In the genomic region with DNA sequence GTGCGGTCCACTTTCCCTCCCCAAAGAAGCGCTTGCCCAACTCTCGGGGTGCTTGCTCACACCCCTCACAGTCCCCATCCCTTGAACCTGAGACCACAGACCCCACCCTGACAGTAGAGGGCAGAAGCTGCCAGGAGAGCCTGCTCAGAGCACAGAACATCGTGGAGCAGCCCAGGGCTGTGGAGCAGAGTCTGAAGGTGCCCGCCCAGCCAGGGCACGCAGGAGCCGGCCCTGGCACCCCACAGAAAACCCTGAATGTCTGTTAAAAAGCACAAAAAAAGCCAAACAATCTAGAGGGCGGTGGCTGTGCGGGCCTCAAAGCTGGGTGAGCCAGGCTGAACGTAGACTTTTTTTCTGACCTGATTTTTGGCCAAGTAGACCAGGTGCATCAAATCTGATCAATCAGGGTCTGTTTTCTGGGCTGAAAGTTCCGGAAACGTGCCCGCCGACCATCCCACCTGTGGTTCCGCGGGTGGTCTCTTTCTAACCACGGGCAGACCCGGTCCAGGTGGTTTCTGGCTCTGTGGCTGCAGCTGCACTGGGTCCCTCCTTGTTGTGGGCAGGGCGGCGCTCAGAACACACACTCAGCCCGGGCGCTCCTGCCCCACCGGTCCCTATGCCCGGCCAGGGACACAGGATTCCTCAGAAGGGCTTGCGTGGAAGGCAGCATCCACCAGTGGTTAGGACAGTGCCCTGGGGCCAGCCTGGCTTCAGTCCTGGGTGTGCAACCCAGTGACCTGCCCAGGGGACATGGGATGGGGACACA, we compare ENCODE assay signal across 26 cellular contexts.
DNase-seq lines count a peak whose midpoint lies in the region; ATAC-seq and TF ChIP-seq lines count a peak whose summit lies in the region.
"Had no signal": no experiment of that assay in that cellular context is flagged by ENCODE, and none has a peak within 500 bp of the region (broad histone marks: within the 10 kb centered on the region; RNA-seq: fewer than 3 reads in every experiment).

No MANE protein-coding gene starts in this region.

- H3K4ac ChIP-seq in trophoblast cell (ENCODE audit: low read depth, low read length) = no peak overlapping the region

- BruUV-seq in A673 (replicated peaks; lab: Mats Ljungman, UMichigan) = no TSS peak

- H3K27ac ChIP-seq in trophoblast cell (ENCODE audit: low read depth, low read length) (no peak overlapping the region), A673 (ENCODE audit: low read depth, low read length, poor library complexity, severe bottlenecking) (no peak overlapping the region)
- H3K27ac ChIP-seq: A549, brain microvascular endothelial cell, pancreas, uterus had no signal

- H3K9me3 Mint-ChIP-seq in activated CD4-positive, alpha-beta memory T cell treated with anti-CD3 and anti-CD28 coated beads, Interleukin-2, amount 10 ng/mL, durations not matched to agents 7 days and 5 days = peaks cover 14% of the 10 kb centered on the region

- POLR2A ChIA-PET in activated CD4-positive, alpha-beta memory T cell treated with anti-CD3 and anti-CD28 coated beads, Interleukin-2, amount 10 ng/mL, durations not matched to agents 7 days and 5 days (lab: Charles Lee) = no interaction called here
- POLR2A ChIA-PET in A673 (lab: Charles Lee; ENCODE audit: low non-redundant PET) = no interaction called here

- H2BK120ac ChIP-seq in trophoblast cell (ENCODE audit: insufficient read depth, low read length, poor library complexity) = no peak overlapping the region

- H3K27ac Mint-ChIP-seq in activated CD4-positive, alpha-beta memory T cell treated with anti-CD3 and anti-CD28 coated beads, Interleukin-2, amount 10 ng/mL, durations not matched to agents 7 days and 5 days = no peak overlapping the region
- H3K27ac Mint-ChIP-seq: activated T-cell treated with anti-CD3 and anti-CD28 coated beads, Interleukin-2, amount 50 U/mL, for 72 hours; CD14-positive monocyte; IgD-negative memory B cell had no signal

- no peak overlapping the region for H3K18ac ChIP-seq in trophoblast cell (ENCODE audit: low read length)

- peaks cover 26% of the 10 kb centered on the region for H3K9me3 ChIP-seq in trophoblast cell (ENCODE audit: insufficient read depth, low read depth, low read length)
- H3K9me3 ChIP-seq in A673 (ENCODE audit: low read depth, low read length, poor library complexity, severe bottlenecking) = peaks cover 15% of the 10 kb centered on the region
- H3K9me3 ChIP-seq: pancreas, uterus had no signal

- H3K14ac ChIP-seq in trophoblast cell (ENCODE audit: low read length) = no peak overlapping the region

- peaks cover 5% of the 10 kb centered on the region for H3K36me3 Mint-ChIP-seq in activated CD4-positive, alpha-beta memory T cell treated with anti-CD3 and anti-CD28 coated beads, Interleukin-2, amount 10 ng/mL, durations not matched to agents 7 days and 5 days (ENCODE audit: low read depth)
- H3K36me3 Mint-ChIP-seq: CD14-positive monocyte, IgD-negative memory B cell had no signal

- peaks cover 0 to 1% of the 10 kb centered on the region in 2 experiments for H3K36me3 ChIP-seq in trophoblast cell (ENCODE audit: control insufficient read depth in 1 of 2, insufficient read depth in 2 of 2, low read length in 2 of 2)
- no peaks in the 10 kb centered on the region for H3K36me3 ChIP-seq in A673 (ENCODE audit: insufficient read depth, low read length, poor library complexity, severe bottlenecking)
- H3K36me3 ChIP-seq: brain microvascular endothelial cell, pancreas, uterus had no signal

- H2AFZ ChIP-seq in trophoblast cell (ENCODE audit: insufficient read depth, low read length, poor library complexity) = no peak overlapping the region

- peak; percentile 49 for DNase-seq in activated CD8-positive, alpha-beta memory T cell treated with anti-CD3 and anti-CD28 coated beads for 24 hours
- DNase-seq in activated CD8-positive, alpha-beta memory T cell treated with anti-CD3 and anti-CD28 coated beads, Interleukin-2, amount 50 U/mL, for 4 hours = no peak
- DNase-seq in Jurkat, Clone E6-1 (ENCODE audit: low read depth, low spot score) = peak; percentile 55
- DNase-seq in activated CD4-positive, alpha-beta memory T cell treated with anti-CD3 and anti-CD28 coated beads, Interleukin-2, amount 10 ng/mL, durations not matched to agents 7 days and 5 days = peak; percentile 8
- no peak for DNase-seq in trophoblast cell
- no peak for DNase-seq in A673 (ENCODE audit: low spot score)
- DNase-seq in UCSD-AML1 (lab: John Stamatoyannopoulos, UW; ENCODE audit: unreplicated experiment) = no peak
- DNase-seq: activated CD4-positive, alpha-beta T cell treated with anti-CD3 and anti-CD28 coated beads, Interleukin-2, amount 50 U/mL, for 1 hour; brain microvascular endothelial cell; DMS 273 treated with DMSO at 0.1 percent for 48 hours; hypothalamus; mesendoderm; MM.1S; NCI-H187 treated with DMSO at 0.1 percent for 48 hours; NCI-H345; NK-92 treated with Interleukin-12 subunit alpha and Interleukin-12 subunit beta, amount 100 ng/mL, for 24 hours; T-helper 1 cell; uterus had no signal

- H4K91ac ChIP-seq in trophoblast cell (ENCODE audit: low read depth, low read length) = no peak overlapping the region

- no peak overlapping the region for H3K23ac ChIP-seq in trophoblast cell (ENCODE audit: low read length)

- TF ChIP-seq CTCF in A673 (conservative IDR thresholded peaks at IDR 0.05; ENCODE audit: low read depth, low read length) = no peak

- CTCF ChIA-PET in activated CD4-positive, alpha-beta memory T cell treated with anti-CD3 and anti-CD28 coated beads, Interleukin-2, amount 10 ng/mL, durations not matched to agents 7 days and 5 days (lab: Charles Lee) = no interaction called here
- CTCF ChIA-PET in A673 (lab: Charles Lee) = interaction anchor here (0.6 kb wide), 1 partner anchor 508 kb away, joined by 3 read pairs; no protein-coding TSS in a partner anchor

- H3K4me1 Mint-ChIP-seq in activated CD4-positive, alpha-beta memory T cell treated with anti-CD3 and anti-CD28 coated beads, Interleukin-2, amount 10 ng/mL, durations not matched to agents 7 days and 5 days = no peaks in the 10 kb centered on the region
- H3K4me1 Mint-ChIP-seq: CD14-positive monocyte, IgD-negative memory B cell had no signal

- H3K4me1 ChIP-seq in trophoblast cell (ENCODE audit: control insufficient read depth in 1 of 2, insufficient read depth in 2 of 2, low read length in 2 of 2) (no peaks in the 10 kb centered on the region), A673 (ENCODE audit: insufficient read depth, low read length, poor library complexity, severe bottlenecking) (no peaks in the 10 kb centered on the region)
- H3K4me1 ChIP-seq: A549, pancreas, uterus had no signal

- no peak overlapping the region for H3K4me2 ChIP-seq in trophoblast cell (ENCODE audit: low read length)
- H3K4me2 ChIP-seq: A549 had no signal

- H3K27me3 Mint-ChIP-seq in activated CD4-positive, alpha-beta memory T cell treated with anti-CD3 and anti-CD28 coated beads, Interleukin-2, amount 10 ng/mL, durations not matched to agents 7 days and 5 days = no peaks in the 10 kb centered on the region
- H3K27me3 Mint-ChIP-seq: IgD-negative memory B cell; naive thymus-derived CD8-positive, alpha-beta T cell had no signal

- no peak for ATAC-seq in GM19467 (IDR thresholded peaks at IDR 0.05; ENCODE audit: unreplicated experiment)
- ATAC-seq: A549, GM12878, pancreas had no signal

- no peak overlapping the region for H2BK12ac ChIP-seq in trophoblast cell (ENCODE audit: low read length)

- no peak overlapping the region for H3K9ac ChIP-seq in trophoblast cell (ENCODE audit: low read length)

- WGBS in trophoblast cell (ENCODE audit: extremely low coverage, insufficient coverage, insufficient read length) = no CpG with 5 or more reads among the region's 25 CpGs

- H4K12ac ChIP-seq in trophoblast cell (ENCODE audit: low read depth, low read length) = no peak overlapping the region

- H2BK5ac ChIP-seq in trophoblast cell (ENCODE audit: low read depth, low read length, poor library complexity) = no peak overlapping the region

- H2AK5ac ChIP-seq in trophoblast cell (ENCODE audit: low read length) = no peak overlapping the region

- no peaks in the 10 kb centered on the region for H3K79me1 ChIP-seq in trophoblast cell (ENCODE audit: low read length)

- H3K27me3 ChIP-seq in trophoblast cell (ENCODE audit: insufficient read depth, low read length) = no peaks in the 10 kb centered on the region
- no peaks in the 10 kb centered on the region for H3K27me3 ChIP-seq in A673 (replicated peaks; ENCODE audit: insufficient read depth, low read depth, low read length, poor library complexity)
- H3K27me3 ChIP-seq: brain microvascular endothelial cell, pancreas, uterus had no signal

- H4K8ac ChIP-seq in trophoblast cell (ENCODE audit: low read depth, low read length) = no peak overlapping the region

- intact Hi-C loops in A673 (cut with micrococcal nuclease; ENCODE audit: unreplicated experiment) = no loop called here

- H3K79me2 ChIP-seq in trophoblast cell (ENCODE audit: control insufficient read depth, insufficient read depth, low read length, poor library complexity) = no peaks in the 10 kb centered on the region

- no peak overlapping the region for H3K4me3 Mint-ChIP-seq in activated CD4-positive, alpha-beta memory T cell treated with anti-CD3 and anti-CD28 coated beads, Interleukin-2, amount 10 ng/mL, durations not matched to agents 7 days and 5 days
- H3K4me3 Mint-ChIP-seq: activated T-cell treated with anti-CD3 and anti-CD28 coated beads, Interleukin-2, amount 50 U/mL, for 72 hours; CD14-positive monocyte; IgD-negative memory B cell; naive thymus-derived CD8-positive, alpha-beta T cell had no signal

- H3K4me3 ChIP-seq in Jurkat, Clone E6-1 (ENCODE audit: low read length) = no peak overlapping the region
- H3K4me3 ChIP-seq in trophoblast cell (ENCODE audit: low read depth, low read length) = peak overlapping the region; percentile 9
- H3K4me3 ChIP-seq in A673 (ENCODE audit: low read depth, low read length, poor library complexity, severe bottlenecking) = no peak overlapping the region
- H3K4me3 ChIP-seq: A549, GM12878, pancreas, uterus had no signal

Comparison
In these comparisons a context has a peak if more than half of its experiments do, and no peak if none do; other contexts are left out.
1. DNase-seq: peak in activated CD8-positive, alpha-beta memory T cell treated with anti-CD3 and anti-CD28 coated beads for 24 hours (single experiment), Jurkat, Clone E6-1 (single experiment) and activated CD4-positive, alpha-beta memory T cell treated with anti-CD3 and anti-CD28 coated beads, Interleukin-2, amount 10 ng/mL, durations not matched to agents 7 days and 5 days (single experiment); none in activated CD8-positive, alpha-beta memory T cell treated with anti-CD3 and anti-CD28 coated beads, Interleukin-2, amount 50 U/mL, for 4 hours (single experiment), trophoblast cell (0 of 2), A673 (single experiment) and UCSD-AML1 (single experiment).